ENCODE assay signal across 34 cellular contexts in the genomic region with DNA sequence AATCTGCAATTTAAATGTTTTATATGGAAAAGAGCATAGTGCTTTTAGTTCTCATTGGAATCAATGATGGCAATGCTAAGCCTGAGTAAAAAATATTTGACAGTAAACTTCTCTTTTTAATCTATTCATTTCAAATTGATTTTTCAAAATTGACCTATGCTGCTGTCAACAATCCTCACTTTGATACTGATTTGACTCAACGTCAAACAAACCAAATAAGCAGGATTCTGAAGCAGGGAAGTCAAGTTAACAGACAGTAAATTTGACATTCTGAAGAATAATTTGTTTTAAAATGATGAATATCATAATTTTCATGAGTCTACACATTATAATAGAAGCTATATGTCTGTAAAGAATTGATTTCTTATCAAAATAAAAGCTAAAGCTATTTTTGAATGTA.
"Had no signal": no experiment of that assay in that cellular context is flagged by ENCODE, and none has a peak within 500 bp of the region (broad histone marks: within the 10 kb centered on the region; RNA-seq: fewer than 3 reads in every experiment).

No MANE protein-coding gene starts in this region.

- H3K4me2 ChIP-seq: KMS-11 had no signal

- H3K9me3 ChIP-seq: MG63 had no signal

- DNase-seq: Karpas-422, Kasumi-1, MG63, MM.1S, MV-4-11, NCI-H1048, NCI-H1092, NCI-H1092 treated with DMSO at 0.1 percent for 48 hours, NCI-H1105, NCI-H1105 treated with DMSO at 0.1 percent for 48 hours, NCI-H1417, NCI-H1417 treated with DMSO at 0.1 percent for 48 hours, NCI-H1436, NCI-H1436 treated with DMSO at 0.1 percent for 48 hours, NCI-H146, NCI-H1694, NCI-H1694 treated with DMSO at 0.1 percent for 48 hours, NCI-H187, NCI-H187 treated with DMSO at 0.1 percent for 48 hours, NCI-H1930, NCI-H2029, NCI-H2029 treated with DMSO at 0.1 percent for 48 hours, NCI-H2081, NCI-H2081 treated with DMSO at 0.1 percent for 48 hours, NCI-H2107, NCI-H2171, NCI-H2171 treated with DMSO at 0.1 percent for 48 hours, NCI-H2227 treated with DMSO at 0.1 percent for 48 hours, NCI-H226, NCI-H345, NCI-H446, NCI-H446 treated with DMSO at 0.1 percent for 48 hours, NCI-H510A had no signal

- H3K27me3 ChIP-seq: MG63 had no signal

- H3K27ac ChIP-seq: KMS-11 had no signal

- H3K9ac ChIP-seq: KMS-11 had no signal

- H3K36me3 ChIP-seq: MG63 had no signal

- H3K4me3 ChIP-seq: MG63 had no signal
